Comparison of ENCODE assay signal across 20 cellular contexts in genomic region chr1:6521502-6521901, GRCh38. TPM values are rescaled to one million over a fixed set of nuclear protein-coding genes. Genes with fewer than 3 reads are reported as not detected.
DNase-seq lines count a peak whose midpoint lies in the region; ATAC-seq, FAIRE-seq and TF ChIP-seq lines count a peak whose summit lies in the region.
"Had no signal": no experiment of that assay in that cellular context is flagged by ENCODE, and none has a peak within 500 bp of the region (broad histone marks: within the 10 kb centered on the region; RNA-seq: fewer than 3 reads in every experiment).

No MANE protein-coding gene starts in this region.

- no peak overlapping the region for H2AFZ ChIP-seq in IMR-90 (replicated peaks; ENCODE audit: low read length, poor library complexity)
- no peak overlapping the region for H2AFZ ChIP-seq in astrocyte (ENCODE audit: low read depth, low read length)
- H2AFZ ChIP-seq in HepG2 (ENCODE audit: low read length), result no peak overlapping the region

- H2BK20ac ChIP-seq in IMR-90 (ENCODE audit: low read depth, low read length), result no peak overlapping the region

- H3K4me2 ChIP-seq in IMR-90 (ENCODE audit: low read depth, low read length), result no peak overlapping the region
- no peak overlapping the region for H3K4me2 ChIP-seq in astrocyte (ENCODE audit: low read length)
- H3K4me2 ChIP-seq in HepG2 (ENCODE audit: low read depth, low read length), result no peak overlapping the region
- H3K4me2 ChIP-seq: smooth muscle cell had no signal

- no peak overlapping the region for H3K14ac ChIP-seq in IMR-90 (replicated peaks; ENCODE audit: low read depth, low read length)

- H3K27me3 Mint-ChIP-seq in astrocyte (ENCODE audit: low read depth, unreplicated experiment), result no peaks in the 10 kb centered on the region
- H3K27me3 Mint-ChIP-seq: stimulated activated naive CD8-positive, alpha-beta T cell treated with anti-CD3 and anti-CD28 coated beads, Interleukin-15, Interleukin-2, amounts not matched to agents 100 ng/mL and 50 ng/mL, for 24 hours had no signal

- no peak overlapping the region for H4K91ac ChIP-seq in IMR-90 (ENCODE audit: insufficient read depth, low read depth, low read length)

- peak; percentile 71 for DNase-seq in EH (ENCODE audit: low read depth)
- peak; percentile 41 for DNase-seq in IMR-90
- DNase-seq in astrocyte (ENCODE audit: low read depth), result peak; percentile 41
- no peak for DNase-seq in HepG2 (ENCODE audit: low spot score)
- no peak for DNase-seq in activated gamma-delta T cell treated with Interleukin-2 at 50 U/mL for 16 hours
- no peak for DNase-seq in stimulated activated naive CD4-positive, alpha-beta T cell (lab: John Stamatoyannopoulos, UW)
- DNase-seq: activated naive CD4-positive, alpha-beta T cell treated with anti-CD3 and anti-CD28 coated beads, Interleukin-2, amount 50 U/mL, for 16 hours; DND-41; KBM-7; left cardiac atrium; NCI-H146; SW 1271; uterus had no signal

- peak overlapping the region; percentile 21 for H3K4me3 Mint-ChIP-seq in astrocyte (ENCODE audit: unreplicated experiment)
- H3K4me3 Mint-ChIP-seq: stimulated activated naive CD8-positive, alpha-beta T cell treated with anti-CD3 and anti-CD28 coated beads, Interleukin-15, Interleukin-2, amounts not matched to agents 100 ng/mL and 50 ng/mL, for 24 hours had no signal

- no peak overlapping the region for H3K27ac ChIP-seq in IMR-90 (ENCODE audit: insufficient read depth, low read length)
- no peak overlapping the region for H3K27ac ChIP-seq in astrocyte (ENCODE audit: low read depth, low read length)
- no peak overlapping the region for H3K27ac ChIP-seq in HepG2 (ENCODE audit: extremely low read length, insufficient read depth, low read length)
- H3K27ac ChIP-seq: heart left ventricle, pancreas, uterus had no signal

- peak overlapping the region; percentile 6 for H3K27ac Mint-ChIP-seq in astrocyte (ENCODE audit: unreplicated experiment)
- H3K27ac Mint-ChIP-seq: stimulated activated naive CD8-positive, alpha-beta T cell treated with anti-CD3 and anti-CD28 coated beads, Interleukin-15, Interleukin-2, amounts not matched to agents 100 ng/mL and 50 ng/mL, for 24 hours had no signal

- H3K9me1 ChIP-seq in IMR-90 (ENCODE audit: insufficient read depth, low read length), result no peaks in the 10 kb centered on the region; the same call in 1 of the 2 replicates

- no peaks in the 10 kb centered on the region for H3K9me3 ChIP-seq in IMR-90 (ENCODE audit: control insufficient read depth, insufficient read depth, low read length)
- no peaks in the 10 kb centered on the region for H3K9me3 ChIP-seq in astrocyte (ENCODE audit: insufficient read depth, low read depth, low read length)
- no peaks in the 10 kb centered on the region for H3K9me3 ChIP-seq in HepG2 (ENCODE audit: low read length)
- H3K9me3 ChIP-seq: heart left ventricle, pancreas, uterus had no signal

- no peak overlapping the region for H3K18ac ChIP-seq in IMR-90 (ENCODE audit: low read depth, low read length)

- 100% methylated on average over 1 of the region's 5 CpGs; no CpG with 5 or more reads in 1 of the 2 experiments for WGBS in IMR-90 (ENCODE audit: extremely low coverage in 2 of 2, insufficient read length in 1 of 2), 2 experiments
- WGBS in HepG2 (ENCODE audit: low lambda C conversion rate), result 67% methylated on average over 5 of the region's 5 CpGs

- TF ChIP-seq CTCF in IMR-90 (conservative IDR thresholded peaks at IDR 0.05; ENCODE audit: low read depth, low read length) (no peak), astrocyte (IDR thresholded peaks at IDR 0.05; ENCODE audit: insufficient read depth, low read depth, low read length) (no peak), HepG2 (CRISPR knock-in tag; IDR thresholded peaks at IDR 0.05) (no peak)

- H3K79me2 ChIP-seq in astrocyte (ENCODE audit: insufficient read depth, low read length) (no peaks in the 10 kb centered on the region), HepG2 (ENCODE audit: insufficient read depth, low read length) (no peaks in the 10 kb centered on the region)

- H4K20me1 ChIP-seq in IMR-90 (ENCODE audit: insufficient read depth, low read length) (no peaks in the 10 kb centered on the region), astrocyte (ENCODE audit: insufficient read depth, low read length) (no peaks in the 10 kb centered on the region), HepG2 (ENCODE audit: insufficient read depth, low read length) (no peaks in the 10 kb centered on the region)

- H3K27me3 ChIP-seq in IMR-90 (ENCODE audit: control insufficient read depth, insufficient read depth, low read length) (no peaks in the 10 kb centered on the region), astrocyte (ENCODE audit: insufficient read depth, low read length) (no peaks in the 10 kb centered on the region), HepG2 (ENCODE audit: control insufficient read depth in 1 of 2, insufficient read depth in 2 of 2, low read length in 2 of 2) (no peaks in the 10 kb centered on the region)
- H3K27me3 ChIP-seq: heart left ventricle, pancreas, uterus had no signal

- BruUV-seq in IMR-90 (replicated peaks; lab: Mats Ljungman, UMichigan) (TSS peak; percentile 45), HepG2 (replicated peaks; lab: Mats Ljungman, UMichigan) (no TSS peak)

- no peak overlapping the region for H2AK5ac ChIP-seq in IMR-90 (ENCODE audit: low read depth, low read length)

- TF ChIP-seq RAD21 in IMR-90 (IDR thresholded peaks at IDR 0.05; ENCODE audit: low read length), result no peak
- TF ChIP-seq RAD21 in HepG2 (CRISPR knock-in tag; IDR thresholded peaks at IDR 0.05), result no peak

- H3K4me1 ChIP-seq in IMR-90 (ENCODE audit: control insufficient read depth, insufficient read depth, low read length) (peaks cover 9% of the 10 kb centered on the region), astrocyte (ENCODE audit: insufficient read depth, low read length) (peaks cover 25% of the 10 kb centered on the region), HepG2 (ENCODE audit: insufficient read depth, low read length) (no peaks in the 10 kb centered on the region)
- H3K4me1 ChIP-seq: pancreas, uterus had no signal

- peaks cover 7% of the 10 kb centered on the region for H3K36me3 Mint-ChIP-seq in astrocyte (ENCODE audit: low read depth, unreplicated experiment)

- in situ Hi-C loops in IMR-90 (cut with MboI; ENCODE audit: low sequenced_read_pairs), result no loop called here
- in situ Hi-C loops in HepG2 (cut with HindIII; ENCODE audit: extremely low pct_ligation_motif_present, low pct_unique_long_range_greater_than_20kb), result no loop called here

- H3K4ac ChIP-seq in IMR-90 (ENCODE audit: low read depth, low read length), result no peak overlapping the region

- H2BK15ac ChIP-seq in IMR-90 (ENCODE audit: low read depth, low read length), result no peak overlapping the region

- no peaks in the 10 kb centered on the region for H3K9me3 Mint-ChIP-seq in astrocyte (ENCODE audit: unreplicated experiment)
- H3K9me3 Mint-ChIP-seq: stimulated activated naive CD8-positive, alpha-beta T cell treated with anti-CD3 and anti-CD28 coated beads, Interleukin-15, Interleukin-2, amounts not matched to agents 100 ng/mL and 50 ng/mL, for 24 hours had no signal

- ATAC-seq in IMR-90 (ENCODE audit: low read depth) (no peak), HepG2 (no peak), GM21381 (IDR thresholded peaks at IDR 0.05; ENCODE audit: unreplicated experiment) (no peak)
- ATAC-seq: heart left ventricle, left cardiac atrium, pancreas had no signal

- intact Hi-C loops in IMR-90 (cut with micrococcal nuclease), result loop anchor here (2.0 kb wide), 1 partner anchor 17 kb away; no protein-coding TSS in a partner anchor
- intact Hi-C loops in HepG2 (cut with micrococcal nuclease; ENCODE audit: unreplicated experiment), result no loop called here

- H2BK5ac ChIP-seq in IMR-90 (ENCODE audit: low read depth, low read length, poor library complexity, severe bottlenecking), result no peak overlapping the region

- H3K36me3 ChIP-seq in IMR-90 (ENCODE audit: control insufficient read depth, insufficient read depth, low read length), result peaks cover 14% of the 10 kb centered on the region
- H3K36me3 ChIP-seq in astrocyte (ENCODE audit: insufficient read depth, low read length), result peaks cover 13% of the 10 kb centered on the region
- peaks cover 6 to 15% of the 10 kb centered on the region in 2 experiments; a peak in 4 of 5 replicates for H3K36me3 ChIP-seq in HepG2 (replicated peaks in 1 of 2; ENCODE audit: control insufficient read depth in 1 of 2, insufficient read depth in 2 of 2, low read length in 2 of 2)
- H3K36me3 ChIP-seq: uterus had no signal

- no peak overlapping the region for H3K9ac ChIP-seq in IMR-90 (ENCODE audit: low read depth, low read length)
- no peak overlapping the region for H3K9ac ChIP-seq in astrocyte (ENCODE audit: low read length)
- H3K9ac ChIP-seq in HepG2 (ENCODE audit: insufficient read depth, low read depth, low read length), result no peak overlapping the region

- no peak overlapping the region for H2AK9ac ChIP-seq in IMR-90 (replicated peaks; ENCODE audit: low read depth, low read length, poor library complexity)

- CTCF ChIA-PET in IMR-90 (lab: Yijun Ruan, JAX) (no interaction called here), HepG2 (lab: Yijun Ruan, JAX; ENCODE audit: low intra/inter-chr PET ratio, low total read pairs) (interaction anchor here (3.4 kb wide), 1 partner anchor 35 kb away, joined by 24 read pairs; no protein-coding TSS in a partner anchor)

- POLR2A ChIA-PET in IMR-90 (lab: Charles Lee; ENCODE audit: unreplicated experiment), result no interaction called here
- POLR2A ChIA-PET in HepG2 (lab: Yijun Ruan, JAX), result interaction anchor here (1.3 to 4.2 kb wide), 2 partner anchors 9 to 12 kb away, joined by 3 to 20 read pairs; no protein-coding TSS in a partner anchor

- H3K4me3 ChIP-seq in IMR-90 (ENCODE audit: insufficient read depth, low read depth, low read length) (no peak overlapping the region), astrocyte (ENCODE audit: insufficient read depth, low read depth, low read length) (no peak overlapping the region), HepG2 (replicated peaks in 1 of 3; ENCODE audit: insufficient read depth in 1 of 3, low read depth in 2 of 3, low read length in 3 of 3) (no peak overlapping the region)
- H3K4me3 ChIP-seq: heart left ventricle, pancreas, smooth muscle cell, uterus had no signal

- no peak overlapping the region for H4K5ac ChIP-seq in IMR-90 (ENCODE audit: low read depth, low read length)

- H3K23ac ChIP-seq in IMR-90 (ENCODE audit: low read depth, low read length), result no peak overlapping the region

- H2BK120ac ChIP-seq in IMR-90 (ENCODE audit: low read depth, low read length), result no peak overlapping the region

- H3K56ac ChIP-seq in IMR-90 (ENCODE audit: extremely low read depth, insufficient read depth, low read length), result no peak overlapping the region

- TF ChIP-seq EP300 in HepG2 (IDR thresholded peaks at IDR 0.05; ENCODE audit: low read depth in 2 of 2, low read length in 2 of 2) (no peak), HepG2 (CRISPR knock-in tag; IDR thresholded peaks at IDR 0.05; ENCODE audit: borderline replicate concordance) (no peak)

- H3K79me1 ChIP-seq in IMR-90 (ENCODE audit: low read depth in 1 of 2, low read length in 2 of 2), result no peaks in the 10 kb centered on the region

- TF ChIP-seq POLR2A in IMR-90 (IDR thresholded peaks at IDR 0.05; ENCODE audit: low read depth, low read length) (no peak), HepG2 (IDR thresholded peaks at IDR 0.05; ENCODE audit: insufficient read depth in 1 of 2, low read depth in 2 of 2, low read length in 2 of 2) (no peak)

- FAIRE-seq in astrocyte (lab: Jason Lieb, UNC), result no peak
- no peak for FAIRE-seq in HepG2 (lab: Jason Lieb, UNC)
- FAIRE-seq: pancreas had no signal

- peaks cover 27% of the 10 kb centered on the region for H3K4me1 Mint-ChIP-seq in astrocyte (ENCODE audit: low read depth, unreplicated experiment)

- dilution Hi-C loops in IMR-90 (cut with HindIII; ENCODE audit: low sequenced_read_pairs, unreplicated experiment), result no loop called here

- no peak overlapping the region for H4K8ac ChIP-seq in IMR-90 (ENCODE audit: low read depth in 2 of 2, low read length in 2 of 2)

RNA-seq across cellular contexts. Expression of gene PLEKHG5, which starts 30.0 kb away (rescaled TPM):
- total RNA-seq in IMR-90 (2012; rRNA removed), result 4.8 and 5.0 TPM in 2 replicates
- polyA plus RNA-seq in IMR-90 (2012; rRNA removed), result 11.6 and 13.7 TPM in 2 replicates
- polyA plus RNA-seq in IMR-90 (2012; cell fraction: cytosol; rRNA removed), result 4.8 and 7.8 TPM in 2 replicates
- 61.6 and 111 TPM in 2 replicates for polyA plus RNA-seq in IMR-90 (2012; cell fraction: nucleus; rRNA removed; ENCODE audit: low replicate concordance)
- 23.0 and 25.1 TPM in 2 replicates for total RNA-seq in astrocyte
- total RNA-seq in HepG2 (2016; rRNA removed; fragmentation: Illumina TruSeq; extraction: Trizol), result 1.9 and 3.5 TPM in 2 replicates
- total RNA-seq in HepG2 (2016; cell fraction: cytosol; rRNA removed; fragmentation: Illumina TruSeq; extraction: Trizol; ENCODE audit: low read depth), result 0.51 and 0.62 TPM in 2 replicates
- 1.4 and 3.4 TPM in 2 replicates for total RNA-seq in HepG2 (2016; cell fraction: insoluble cytoplasmic fraction; rRNA removed; fragmentation: Illumina TruSeq; extraction: Trizol)
- total RNA-seq in HepG2 (2016; cell fraction: membrane; rRNA removed; fragmentation: Illumina TruSeq; extraction: Trizol), result 0.99 and 1.2 TPM in 2 replicates
- total RNA-seq in HepG2 (2016; cell fraction: nucleus; rRNA removed; fragmentation: Illumina TruSeq; extraction: Trizol), result 3.3 and 4.4 TPM in 2 replicates
- polyA plus RNA-seq in HepG2 (2011; rRNA removed), result 1.9 and 2.6 TPM in 2 replicates
- 1.1 and 1.7 TPM in 2 replicates for polyA plus RNA-seq in HepG2 (2011; cell fraction: cytosol; rRNA removed)
- polyA plus RNA-seq in HepG2 (2011; cell fraction: nucleus; rRNA removed), result 17.2 and 22.8 TPM in 2 replicates
- polyA plus RNA-seq in HepG2 (2012), result 1.4 and 1.5 TPM in 2 replicates
- polyA plus RNA-seq in HepG2 (2016; cell fraction: cytosol; fragmentation: Illumina TruSeq; extraction: Trizol; ENCODE audit: low read depth), result 0.23 and 0.25 TPM in 2 replicates
- polyA plus RNA-seq in HepG2 (2016; cell fraction: insoluble cytoplasmic fraction; fragmentation: Illumina TruSeq; extraction: Trizol; ENCODE audit: low read depth), result 1.9 and 2.0 TPM in 2 replicates
- 0.45 and 0.71 TPM in 2 replicates for polyA plus RNA-seq in HepG2 (2016; cell fraction: membrane; fragmentation: Illumina TruSeq; extraction: Trizol; ENCODE audit: low read depth)
- 9.3 and 11.3 TPM in 2 replicates for polyA plus RNA-seq in HepG2 (2016; cell fraction: nucleus; fragmentation: Illumina TruSeq; extraction: Trizol; ENCODE audit: insufficient read depth, low read depth)
- 1.9 and 3.8 TPM in 2 replicates for polyA minus RNA-seq in HepG2 (2011; rRNA and poly(A)+ RNA removed; ENCODE audit: low replicate concordance)
- polyA minus RNA-seq in HepG2 (2011; cell fraction: cytosol; rRNA and poly(A)+ RNA removed), result 1.4 TPM in 2 replicates
- 2.6 and 3.0 TPM in 2 replicates for polyA minus RNA-seq in HepG2 (2011; cell fraction: nucleus; rRNA and poly(A)+ RNA removed)

RNA-seq across cellular contexts. Expression of gene NOL9, which starts 32.8 kb away (rescaled TPM):
- total RNA-seq in IMR-90 (2012; rRNA removed) (19.2 and 21.4 TPM in 2 replicates), astrocyte (24.0 and 26.8 TPM in 2 replicates), HepG2 (2016; rRNA removed; fragmentation: Illumina TruSeq; extraction: Trizol) (20.2 and 24.7 TPM in 2 replicates)
- polyA plus RNA-seq in IMR-90 (2012; rRNA removed) (12.4 and 13.0 TPM in 2 replicates), HepG2 (2011; rRNA removed) (13.0 and 18.0 TPM in 2 replicates)
- 4.2 and 5.3 TPM in 2 replicates for polyA plus RNA-seq in IMR-90 (2012; cell fraction: cytosol; rRNA removed)
- 7.7 and 27.7 TPM in 2 replicates for polyA plus RNA-seq in IMR-90 (2012; cell fraction: nucleus; rRNA removed; ENCODE audit: low replicate concordance)
- 4.3 and 6.3 TPM in 2 replicates for total RNA-seq in HepG2 (2016; cell fraction: cytosol; rRNA removed; fragmentation: Illumina TruSeq; extraction: Trizol; ENCODE audit: low read depth)
- total RNA-seq in HepG2 (2016; cell fraction: insoluble cytoplasmic fraction; rRNA removed; fragmentation: Illumina TruSeq; extraction: Trizol), result 19.4 and 25.8 TPM in 2 replicates
- total RNA-seq in HepG2 (2016; cell fraction: membrane; rRNA removed; fragmentation: Illumina TruSeq; extraction: Trizol), result 5.9 and 8.3 TPM in 2 replicates
- 26.3 and 28.9 TPM in 2 replicates for total RNA-seq in HepG2 (2016; cell fraction: nucleus; rRNA removed; fragmentation: Illumina TruSeq; extraction: Trizol)
- 4.1 and 6.3 TPM in 2 replicates for polyA plus RNA-seq in HepG2 (2011; cell fraction: cytosol; rRNA removed)
- 21.8 and 23.2 TPM in 2 replicates for polyA plus RNA-seq in HepG2 (2011; cell fraction: nucleus; rRNA removed)
- polyA plus RNA-seq in HepG2 (2012), result 5.5 and 7.7 TPM in 2 replicates
- 1.00 and 1.3 TPM in 2 replicates for polyA plus RNA-seq in HepG2 (2016; cell fraction: cytosol; fragmentation: Illumina TruSeq; extraction: Trizol; ENCODE audit: low read depth)
- 11.8 and 15.3 TPM in 2 replicates for polyA plus RNA-seq in HepG2 (2016; cell fraction: insoluble cytoplasmic fraction; fragmentation: Illumina TruSeq; extraction: Trizol; ENCODE audit: low read depth)
- 2.0 and 2.6 TPM in 2 replicates for polyA plus RNA-seq in HepG2 (2016; cell fraction: membrane; fragmentation: Illumina TruSeq; extraction: Trizol; ENCODE audit: low read depth)
- polyA plus RNA-seq in HepG2 (2016; cell fraction: nucleus; fragmentation: Illumina TruSeq; extraction: Trizol; ENCODE audit: insufficient read depth, low read depth), result 25.2 and 25.4 TPM in 2 replicates
- polyA minus RNA-seq in HepG2 (2011; rRNA and poly(A)+ RNA removed; ENCODE audit: low replicate concordance), result 14.0 and 45.5 TPM in 2 replicates
- polyA minus RNA-seq in HepG2 (2011; cell fraction: cytosol; rRNA and poly(A)+ RNA removed), result 5.5 and 8.8 TPM in 2 replicates
- 63.2 and 74.2 TPM in 2 replicates for polyA minus RNA-seq in HepG2 (2011; cell fraction: nucleus; rRNA and poly(A)+ RNA removed)

RNA-seq across cellular contexts. Expression of gene TAS1R1, which starts 33.6 kb away (rescaled TPM):
- not detected in 2 replicates for total RNA-seq in IMR-90 (2012; rRNA removed)
- polyA plus RNA-seq in IMR-90 (2012; rRNA removed), result 0.05 and 0.10 TPM in 2 replicates
- 0.05 TPM in 1 of 2 replicates, not detected in the other for polyA plus RNA-seq in IMR-90 (2012; cell fraction: cytosol; rRNA removed)
- 0.09 and 0.15 TPM in 2 replicates for polyA plus RNA-seq in IMR-90 (2012; cell fraction: nucleus; rRNA removed; ENCODE audit: low replicate concordance)
- not detected in 2 replicates for total RNA-seq in astrocyte
- 0.98 and 1.4 TPM in 2 replicates for total RNA-seq in HepG2 (2016; rRNA removed; fragmentation: Illumina TruSeq; extraction: Trizol)
- 0.26 and 0.30 TPM in 2 replicates for total RNA-seq in HepG2 (2016; cell fraction: cytosol; rRNA removed; fragmentation: Illumina TruSeq; extraction: Trizol; ENCODE audit: low read depth)
- 1.4 and 1.7 TPM in 2 replicates for total RNA-seq in HepG2 (2016; cell fraction: insoluble cytoplasmic fraction; rRNA removed; fragmentation: Illumina TruSeq; extraction: Trizol)
- total RNA-seq in HepG2 (2016; cell fraction: membrane; rRNA removed; fragmentation: Illumina TruSeq; extraction: Trizol), result 1.1 and 2.0 TPM in 2 replicates
- total RNA-seq in HepG2 (2016; cell fraction: nucleus; rRNA removed; fragmentation: Illumina TruSeq; extraction: Trizol), result 1.1 TPM in 2 replicates
- polyA plus RNA-seq in HepG2 (2011; rRNA removed), result 1.6 and 1.9 TPM in 2 replicates
- 1.8 and 2.4 TPM in 2 replicates for polyA plus RNA-seq in HepG2 (2011; cell fraction: cytosol; rRNA removed)
- 0.93 and 1.9 TPM in 2 replicates for polyA plus RNA-seq in HepG2 (2011; cell fraction: nucleus; rRNA removed)
- 0.30 and 0.32 TPM in 2 replicates for polyA plus RNA-seq in HepG2 (2012)
- polyA plus RNA-seq in HepG2 (2016; cell fraction: cytosol; fragmentation: Illumina TruSeq; extraction: Trizol; ENCODE audit: low read depth), result 0.71 and 0.72 TPM in 2 replicates
- polyA plus RNA-seq in HepG2 (2016; cell fraction: insoluble cytoplasmic fraction; fragmentation: Illumina TruSeq; extraction: Trizol; ENCODE audit: low read depth), result 0.81 and 1.2 TPM in 2 replicates
- 1.2 TPM in 2 replicates for polyA plus RNA-seq in HepG2 (2016; cell fraction: membrane; fragmentation: Illumina TruSeq; extraction: Trizol; ENCODE audit: low read depth)
- 1.9 and 2.5 TPM in 2 replicates for polyA plus RNA-seq in HepG2 (2016; cell fraction: nucleus; fragmentation: Illumina TruSeq; extraction: Trizol; ENCODE audit: insufficient read depth, low read depth)
- 0.09 and 5.5 TPM in 2 replicates for polyA minus RNA-seq in HepG2 (2011; rRNA and poly(A)+ RNA removed; ENCODE audit: low replicate concordance)
- 0.79 and 1.3 TPM in 2 replicates for polyA minus RNA-seq in HepG2 (2011; cell fraction: cytosol; rRNA and poly(A)+ RNA removed)
- polyA minus RNA-seq in HepG2 (2011; cell fraction: nucleus; rRNA and poly(A)+ RNA removed), result 0.26 and 1.2 TPM in 2 replicates
- total RNA-seq: epithelial cell of proximal tubule, heart left ventricle, left cardiac atrium, NCI-H460, pancreas, smooth muscle cell, uterus had no signal
- polyA plus RNA-seq: heart left ventricle, pancreas had no signal

RNA-seq across cellular contexts. Expression of gene TNFRSF25, which starts 55.5 kb away (rescaled TPM):
- total RNA-seq in IMR-90 (2012; rRNA removed) (0.83 and 1.3 TPM in 2 replicates), astrocyte (16.5 and 18.8 TPM in 2 replicates), HepG2 (2016; rRNA removed; fragmentation: Illumina TruSeq; extraction: Trizol) (0.55 and 1.5 TPM in 2 replicates)
- polyA plus RNA-seq in IMR-90 (2012; rRNA removed) (11.2 and 14.5 TPM in 2 replicates), HepG2 (2011; rRNA removed) (1.4 and 1.6 TPM in 2 replicates)
- 6.5 and 7.5 TPM in 2 replicates for polyA plus RNA-seq in IMR-90 (2012; cell fraction: cytosol; rRNA removed)
- 119 and 293 TPM in 2 replicates for polyA plus RNA-seq in IMR-90 (2012; cell fraction: nucleus; rRNA removed; ENCODE audit: low replicate concordance)
- 0.40 and 0.44 TPM in 2 replicates for total RNA-seq in HepG2 (2016; cell fraction: cytosol; rRNA removed; fragmentation: Illumina TruSeq; extraction: Trizol; ENCODE audit: low read depth)
- total RNA-seq in HepG2 (2016; cell fraction: insoluble cytoplasmic fraction; rRNA removed; fragmentation: Illumina TruSeq; extraction: Trizol), result 0.13 and 0.97 TPM in 2 replicates
- total RNA-seq in HepG2 (2016; cell fraction: membrane; rRNA removed; fragmentation: Illumina TruSeq; extraction: Trizol), result 0.34 and 0.37 TPM in 2 replicates
- total RNA-seq in HepG2 (2016; cell fraction: nucleus; rRNA removed; fragmentation: Illumina TruSeq; extraction: Trizol), result 1.5 and 1.6 TPM in 2 replicates
- 0.47 and 0.64 TPM in 2 replicates for polyA plus RNA-seq in HepG2 (2011; cell fraction: cytosol; rRNA removed)
- 18.5 and 21.8 TPM in 2 replicates for polyA plus RNA-seq in HepG2 (2011; cell fraction: nucleus; rRNA removed)
- polyA plus RNA-seq in HepG2 (2012), result 3.9 and 4.6 TPM in 2 replicates
- polyA plus RNA-seq in HepG2 (2016; cell fraction: cytosol; fragmentation: Illumina TruSeq; extraction: Trizol; ENCODE audit: low read depth), result 0.43 TPM in 1 of 2 replicates, not detected in the other
- polyA plus RNA-seq in HepG2 (2016; cell fraction: insoluble cytoplasmic fraction; fragmentation: Illumina TruSeq; extraction: Trizol; ENCODE audit: low read depth), result 0.17 and 0.44 TPM in 2 replicates
- polyA plus RNA-seq in HepG2 (2016; cell fraction: membrane; fragmentation: Illumina TruSeq; extraction: Trizol; ENCODE audit: low read depth), result 0.17 TPM in 1 of 2 replicates, not detected in the other
- 5.2 and 7.0 TPM in 2 replicates for polyA plus RNA-seq in HepG2 (2016; cell fraction: nucleus; fragmentation: Illumina TruSeq; extraction: Trizol; ENCODE audit: insufficient read depth, low read depth)
- polyA minus RNA-seq in HepG2 (2011; rRNA and poly(A)+ RNA removed; ENCODE audit: low replicate concordance), result 0.68 and 1.8 TPM in 2 replicates
- polyA minus RNA-seq in HepG2 (2011; cell fraction: cytosol; rRNA and poly(A)+ RNA removed), result not detected in 2 replicates
- 1.3 and 1.9 TPM in 2 replicates for polyA minus RNA-seq in HepG2 (2011; cell fraction: nucleus; rRNA and poly(A)+ RNA removed)

RNA-seq across cellular contexts. Expression of gene ZBTB48, which starts 58.3 kb away (rescaled TPM):
- total RNA-seq in IMR-90 (2012; rRNA removed) (9.3 and 10.3 TPM in 2 replicates), astrocyte (20.0 and 26.5 TPM in 2 replicates), HepG2 (2016; rRNA removed; fragmentation: Illumina TruSeq; extraction: Trizol) (13.8 and 17.1 TPM in 2 replicates)
- polyA plus RNA-seq in IMR-90 (2012; rRNA removed) (17.5 and 19.7 TPM in 2 replicates), HepG2 (2011; rRNA removed) (13.0 and 18.1 TPM in 2 replicates)
- 10.0 and 15.6 TPM in 2 replicates for polyA plus RNA-seq in IMR-90 (2012; cell fraction: cytosol; rRNA removed)
- 61.7 and 153 TPM in 2 replicates for polyA plus RNA-seq in IMR-90 (2012; cell fraction: nucleus; rRNA removed; ENCODE audit: low replicate concordance)
- 5.0 and 5.2 TPM in 2 replicates for total RNA-seq in HepG2 (2016; cell fraction: cytosol; rRNA removed; fragmentation: Illumina TruSeq; extraction: Trizol; ENCODE audit: low read depth)
- 8.3 and 21.5 TPM in 2 replicates for total RNA-seq in HepG2 (2016; cell fraction: insoluble cytoplasmic fraction; rRNA removed; fragmentation: Illumina TruSeq; extraction: Trizol)
- total RNA-seq in HepG2 (2016; cell fraction: membrane; rRNA removed; fragmentation: Illumina TruSeq; extraction: Trizol), result 5.7 and 8.8 TPM in 2 replicates
- total RNA-seq in HepG2 (2016; cell fraction: nucleus; rRNA removed; fragmentation: Illumina TruSeq; extraction: Trizol), result 17.3 and 20.3 TPM in 2 replicates
- polyA plus RNA-seq in HepG2 (2011; cell fraction: cytosol; rRNA removed), result 10.2 and 13.3 TPM in 2 replicates
- 62.4 and 69.3 TPM in 2 replicates for polyA plus RNA-seq in HepG2 (2011; cell fraction: nucleus; rRNA removed)
- 9.9 and 13.5 TPM in 2 replicates for polyA plus RNA-seq in HepG2 (2012)
- polyA plus RNA-seq in HepG2 (2016; cell fraction: cytosol; fragmentation: Illumina TruSeq; extraction: Trizol; ENCODE audit: low read depth), result 3.7 and 4.2 TPM in 2 replicates
- polyA plus RNA-seq in HepG2 (2016; cell fraction: insoluble cytoplasmic fraction; fragmentation: Illumina TruSeq; extraction: Trizol; ENCODE audit: low read depth), result 7.6 TPM in 2 replicates
- 5.0 and 5.6 TPM in 2 replicates for polyA plus RNA-seq in HepG2 (2016; cell fraction: membrane; fragmentation: Illumina TruSeq; extraction: Trizol; ENCODE audit: low read depth)
- 44.7 and 51.5 TPM in 2 replicates for polyA plus RNA-seq in HepG2 (2016; cell fraction: nucleus; fragmentation: Illumina TruSeq; extraction: Trizol; ENCODE audit: insufficient read depth, low read depth)
- polyA minus RNA-seq in HepG2 (2011; rRNA and poly(A)+ RNA removed; ENCODE audit: low replicate concordance), result 30.6 and 46.1 TPM in 2 replicates
- 4.3 and 8.8 TPM in 2 replicates for polyA minus RNA-seq in HepG2 (2011; cell fraction: cytosol; rRNA and poly(A)+ RNA removed)
- polyA minus RNA-seq in HepG2 (2011; cell fraction: nucleus; rRNA and poly(A)+ RNA removed), result 18.5 and 19.6 TPM in 2 replicates

Comparison
In these comparisons a context has a peak if more than half of its experiments do, and no peak if none do; other contexts are left out.
1. DNase-seq: peak in EH (single experiment), IMR-90 (single experiment) and astrocyte (single experiment); none in HepG2 (single experiment), activated gamma-delta T cell treated with Interleukin-2 at 50 U/mL for 16 hours (single experiment) and stimulated activated naive CD4-positive, alpha-beta T cell (0 of 6).